ENCODE assay signal across 15 cellular contexts in genomic region chr7:157279679-157279972, GRCh38. TPM values are rescaled to one million over a fixed set of nuclear protein-coding genes. Genes with fewer than 3 reads are reported as not detected.
DNase-seq lines count a peak whose midpoint lies in the region; FAIRE-seq and TF ChIP-seq lines count a peak whose summit lies in the region.
"Had no signal": no experiment of that assay in that cellular context is flagged by ENCODE, and none has a peak within 500 bp of the region (broad histone marks: within the 10 kb centered on the region; RNA-seq: fewer than 3 reads in every experiment).

No MANE protein-coding gene starts in this region.

- H3K36me3 Mint-ChIP-seq in chondrocyte (ENCODE audit: low read depth), result no peaks in the 10 kb centered on the region
- H3K36me3 Mint-ChIP-seq: activated naive CD8-positive, alpha-beta T cell; CD4-positive, CD25-positive, alpha-beta regulatory T cell had no signal

- peak overlapping the region; percentile 80 for H3K4me2 ChIP-seq in fibroblast of lung (ENCODE audit: extremely low read depth, insufficient read depth, low read length)

- H3K4me1 ChIP-seq in fibroblast of lung (ENCODE audit: control insufficient read depth, extremely low read depth, insufficient read depth, low read length), result no peaks in the 10 kb centered on the region
- peaks cover 3% of the 10 kb centered on the region for H3K4me1 ChIP-seq in ovary (ENCODE audit: insufficient read depth)

- H3K27ac Mint-ChIP-seq in chondrocyte (ENCODE audit: unreplicated experiment), result no peak overlapping the region
- H3K27ac Mint-ChIP-seq: activated B cell treated with CpG ODN at 0.5 μM for 24 hours; activated naive CD8-positive, alpha-beta T cell; CD4-positive, CD25-positive, alpha-beta regulatory T cell had no signal

- H3K4me3 ChIP-seq in AG10803 (ENCODE audit: low read length) (peak overlapping the region; percentile 39), fibroblast of lung (replicated peaks in 1 of 4; ENCODE audit: control extremely low read depth in 1 of 4, insufficient read depth in 1 of 4, low read depth in 3 of 4, low read length in 4 of 4) (peak overlapping the region in 3 of 4 experiments; percentile 4 to 54 (median 26)), ovary (peak overlapping the region; percentile 40)

- H3K27ac ChIP-seq in fibroblast of lung (ENCODE audit: insufficient read depth, low read length) (no peak overlapping the region), ovary (no peak overlapping the region)

- intact Hi-C loops in ovary (cut with DNase I), result loop anchor here in 1 of 4 donors (10.0 kb wide), 1 partner anchor 305 kb away; no protein-coding TSS in a partner anchor

- no peaks in the 10 kb centered on the region for H3K79me2 ChIP-seq in fibroblast of lung (ENCODE audit: control insufficient read depth, insufficient read depth, low read length)

- no peaks in the 10 kb centered on the region for H3K9me3 ChIP-seq in fibroblast of lung (ENCODE audit: control insufficient read depth, insufficient read depth, low read depth, low read length)
- no peaks in the 10 kb centered on the region for H3K9me3 ChIP-seq in ovary

- H3K27me3 ChIP-seq in fibroblast of lung (ENCODE audit: control insufficient read depth, insufficient read depth, low read length) (no peaks in the 10 kb centered on the region), ovary (no peaks in the 10 kb centered on the region)

- TF ChIP-seq EP300 in ovary (IDR thresholded peaks at IDR 0.05), result no peak

- DNase-seq in AG10803 (ENCODE audit: low read depth), result no peak
- DNase-seq in HuH-7 (ENCODE audit: low spot score), result peak; percentile 62
- DNase-seq in fibroblast of lung (ENCODE audit: low read depth in 2 of 2), result no peak
- DNase-seq in ovary, result no peak
- no peak for DNase-seq in SIG-M5 treated with dmso at 0.1 percent for 504 hours (lab: John Stamatoyannopoulos, UW; ENCODE audit: unreplicated experiment)
- no peak for DNase-seq in chondrocyte (ENCODE audit: low spot score)
- DNase-seq in NCI-H187 treated with DMSO at 0.1 percent for 48 hours (lab: John Stamatoyannopoulos, UW), result no peak
- no peak for DNase-seq in GM19239 (ENCODE audit: insufficient read length, low spot score)
- DNase-seq: activated B cell treated with CpG ODN at 0.5 μM for 24 hours; CD4-positive, CD25-positive, alpha-beta regulatory T cell; NCI-H526 treated with DMSO at 0.1 percent for 48 hours; occipital lobe had no signal

- no peak overlapping the region for H3K4me3 Mint-ChIP-seq in chondrocyte (ENCODE audit: unreplicated experiment)
- H3K4me3 Mint-ChIP-seq: activated B cell treated with CpG ODN at 0.5 μM for 24 hours; activated naive CD8-positive, alpha-beta T cell; CD4-positive, CD25-positive, alpha-beta regulatory T cell had no signal

- no peaks in the 10 kb centered on the region for H4K20me1 ChIP-seq in fibroblast of lung (ENCODE audit: control insufficient read depth, extremely low read depth, insufficient read depth, low read length)

- TF ChIP-seq CTCF in AG10803 (conservative IDR thresholded peaks at IDR 0.05; ENCODE audit: low read length), result no peak
- TF ChIP-seq CTCF in fibroblast of lung (conservative IDR thresholded peaks at IDR 0.05 in 1 of 2, IDR thresholded peaks at IDR 0.05 in 1 of 2; ENCODE audit: low read depth in 1 of 2, low read length in 2 of 2), result no peak
- TF ChIP-seq CTCF in ovary (IDR thresholded peaks at IDR 0.05), result no peak
- TF ChIP-seq CTCF in chondrocyte (IDR thresholded peaks at IDR 0.05), result no peak

- peaks cover 15% of the 10 kb centered on the region for H3K4me1 Mint-ChIP-seq in chondrocyte (ENCODE audit: low read depth)

- FAIRE-seq in GM19239 (lab: Jason Lieb, UNC), result no peak
- FAIRE-seq: GM18507 had no signal

- peak overlapping the region; percentile 60 for H2AFZ ChIP-seq in fibroblast of lung (ENCODE audit: low read length)

- H3K9me3 Mint-ChIP-seq in chondrocyte (ENCODE audit: low read depth), result peaks cover 2% of the 10 kb centered on the region
- H3K9me3 Mint-ChIP-seq: IgD-negative memory B cell had no signal

- no peak for TF ChIP-seq POLR2A in ovary (IDR thresholded peaks at IDR 0.05)

- no peaks in the 10 kb centered on the region for H3K36me3 ChIP-seq in fibroblast of lung (ENCODE audit: control insufficient read depth, insufficient read depth, low read length)
- H3K36me3 ChIP-seq in ovary, result no peaks in the 10 kb centered on the region

- 0 to 4% (median 3%) methylated on average over 10 to 33 of the region's 33 CpGs for WGBS in ovary, 3 donors

- peak overlapping the region; percentile 70 for H3K9ac ChIP-seq in fibroblast of lung (ENCODE audit: insufficient read depth, low read length)

- H3K27me3 Mint-ChIP-seq in chondrocyte (ENCODE audit: low read depth), result no peaks in the 10 kb centered on the region
- H3K27me3 Mint-ChIP-seq: activated naive CD8-positive, alpha-beta T cell had no signal

RNA-seq across cellular contexts. Expression of gene DNAJB6, which starts 57.2 kb away (rescaled TPM):
- total RNA-seq in fibroblast of lung (84.5 and 86.2 TPM in 2 replicates), ovary (100 to 1,000 TPM in 2 of 7 donors, 10 to 100 TPM in 5; 79.0 to 106 (median 86.7) TPM), chondrocyte (98.2 to 112 TPM (median 108 TPM) in 3 replicates)
- polyA plus RNA-seq in fibroblast of lung (98.7 and 117 TPM in 2 replicates), ovary (100 to 1,000 TPM; 106 to 154 TPM)
- polyA plus RNA-seq in fibroblast of lung (2012), result 89.2 and 106 TPM in 2 replicates
- polyA minus RNA-seq in fibroblast of lung (ENCODE audit: low replicate concordance), result 20.5 and 29.9 TPM in 2 replicates
